ENCODE assay signal across 1 cellular context in genomic region chr7:55415173-55415778, GRCh38.
TF ChIP-seq lines count a peak whose summit lies in the region.

No MANE protein-coding gene starts in this region.

TF ChIP-seq in WTC11, 78 proteins besides CTCF, POLR2A, EP300 and RAD21 (continued from another document):
- TF ChIP-seq ATF1 (CRISPR knock-in tag; IDR thresholded peaks at IDR 0.05) (no peak), ZNF138 (CRISPR knock-in tag; conservative IDR thresholded peaks at IDR 0.05) (no peak), CDX4 (CRISPR knock-in tag; IDR thresholded peaks at IDR 0.05; ENCODE audit: borderline replicate concordance) (no peak), PREB (CRISPR knock-in tag; IDR thresholded peaks at IDR 0.05; ENCODE audit: borderline replicate concordance) (no peak), SP1 (CRISPR knock-in tag; conservative IDR thresholded peaks at IDR 0.05) (no peak), ZSCAN18 (CRISPR knock-in tag; IDR thresholded peaks at IDR 0.05) (no peak), GABPB1 (CRISPR knock-in tag; IDR thresholded peaks at IDR 0.05) (no peak), TP53 (CRISPR knock-in tag; IDR thresholded peaks at IDR 0.05) (no peak), ZNF232 (CRISPR knock-in tag; IDR thresholded peaks at IDR 0.05) (no peak), ZNF512 (CRISPR knock-in tag; IDR thresholded peaks at IDR 0.05; ENCODE audit: borderline replicate concordance) (no peak), MYBL2 (CRISPR knock-in tag; IDR thresholded peaks at IDR 0.05) (no peak)
